ENCODE assay signal across 9 cellular contexts in genomic region chr14:97218713-97219355, GRCh38.
DNase-seq lines count a peak whose midpoint lies in the region; ATAC-seq, FAIRE-seq and TF ChIP-seq lines count a peak whose summit lies in the region.
"Had no signal": no experiment of that assay in that cellular context is flagged by ENCODE, and none has a peak within 500 bp of the region (broad histone marks: within the 10 kb centered on the region; RNA-seq: fewer than 3 reads in every experiment).

No MANE protein-coding gene starts in this region.

- no peaks in the 10 kb centered on the region for H3K36me3 Mint-ChIP-seq in stimulated activated naive B cell treated with anti-CD40 and anti-IgM and Interleukin-4, amounts not matched to agents 10 μg/mL and 1 μg/mL and 100 μg/mL, for 72 hours

- peak overlapping the region; percentile 71 to 83 for H3K4me3 Mint-ChIP-seq in stimulated activated naive B cell treated with anti-CD40 and anti-IgM and Interleukin-4, amounts not matched to agents 10 μg/mL and 1 μg/mL and 100 μg/mL, for 72 hours

- H3K9me3 ChIP-seq in keratinocyte (ENCODE audit: control insufficient read depth, low read depth, low read length) = no peaks in the 10 kb centered on the region

- H3K27me3 ChIP-seq in keratinocyte (ENCODE audit: control insufficient read depth, extremely low read depth, insufficient read depth, low read length) = peaks cover 53% of the 10 kb centered on the region

- H3K27ac ChIP-seq in keratinocyte (ENCODE audit: control insufficient read depth, insufficient read depth, low read length) = no peak overlapping the region
- H3K27ac ChIP-seq: KMS-11 had no signal

- peak; percentile 41 for DNase-seq in NCI-H2171 treated with DMSO at 0.1 percent for 48 hours (lab: John Stamatoyannopoulos, UW)
- peak; percentile 22 for DNase-seq in activated naive CD4-positive, alpha-beta T cell treated with Interleukin-2 at 50 U/mL for 16 hours
- no peak for DNase-seq in keratinocyte (ENCODE audit: low read depth, low spot score)
- DNase-seq in stimulated activated naive B cell treated with anti-CD40 and anti-IgM and Interleukin-4, amounts not matched to agents 10 μg/mL and 1 μg/mL and 100 μg/mL, for 72 hours = no peak
- no peak for DNase-seq in A172 (ENCODE audit: low spot score)
- no peak for DNase-seq in amniotic stem cell (lab: John Stamatoyannopoulos, UW)
- no peak for DNase-seq in putamen (ENCODE audit: low spot score)

- peak in 1 of 3 experiments; percentile 9 for TF ChIP-seq CTCF in keratinocyte (optimal IDR thresholded peaks at IDR 0.05 in 1 of 3, IDR thresholded peaks at IDR 0.05 in 1 of 3, conservative IDR thresholded peaks at IDR 0.05 in 1 of 3; ENCODE audit: extremely low read depth in 1 of 3, insufficient read depth in 2 of 3, low read length in 3 of 3)

- dilution Hi-C loops in keratinocyte (cut with MboI; ENCODE audit: extremely low pct_ligation_motif_present, low sequenced_read_pairs) = no loop called here

- peaks cover 40 to 56% of the 10 kb centered on the region in 2 donors for H3K27me3 Mint-ChIP-seq in stimulated activated naive B cell treated with anti-CD40 and anti-IgM and Interleukin-4, amounts not matched to agents 10 μg/mL and 1 μg/mL and 100 μg/mL, for 72 hours

- no peak overlapping the region for H3K27ac Mint-ChIP-seq in stimulated activated naive B cell treated with anti-CD40 and anti-IgM and Interleukin-4, amounts not matched to agents 10 μg/mL and 1 μg/mL and 100 μg/mL, for 72 hours

- H3K9me1 ChIP-seq in keratinocyte (ENCODE audit: control insufficient read depth, extremely low read depth, insufficient read depth, low read length) = no peaks in the 10 kb centered on the region

- no peaks in the 10 kb centered on the region for H3K79me2 ChIP-seq in keratinocyte (ENCODE audit: control insufficient read depth, insufficient read depth, low read length)

- peak overlapping the region; percentile 31 to 58 (median 44) for H3K4me3 ChIP-seq in keratinocyte (ENCODE audit: control insufficient read depth in 2 of 3, extremely low read depth in 1 of 3, insufficient read depth in 2 of 3, low read depth in 1 of 3, low read length in 3 of 3)

- no peaks in the 10 kb centered on the region for H4K20me1 ChIP-seq in keratinocyte (ENCODE audit: control insufficient read depth, extremely low read depth, insufficient read depth, low read length)

- H3K36me3 ChIP-seq in keratinocyte (ENCODE audit: control insufficient read depth in 2 of 2, extremely low read depth in 1 of 2, insufficient read depth in 2 of 2, low read length in 2 of 2) = no peaks in the 10 kb centered on the region

- FAIRE-seq in keratinocyte (lab: Jason Lieb, UNC) = no peak

- H3K4me1 Mint-ChIP-seq in stimulated activated naive B cell treated with anti-CD40 and anti-IgM and Interleukin-4, amounts not matched to agents 10 μg/mL and 1 μg/mL and 100 μg/mL, for 72 hours = peaks cover 4 to 13% of the 10 kb centered on the region in 2 donors

- no peaks in the 10 kb centered on the region for H3K4me1 ChIP-seq in keratinocyte (ENCODE audit: control insufficient read depth, extremely low read depth, insufficient read depth, low read length)

- H3K4me2 ChIP-seq in keratinocyte (ENCODE audit: control insufficient read depth, extremely low read depth, insufficient read depth, low read depth, low read length) = peak overlapping the region; percentile 86
- H3K4me2 ChIP-seq: KMS-11 had no signal

- ATAC-seq in stimulated activated naive B cell treated with anti-CD40 and anti-IgM and Interleukin-4, amounts not matched to agents 10 μg/mL and 1 μg/mL and 100 μg/mL, for 72 hours (replicated peaks) = peak; percentile 31 to 38
- ATAC-seq in HG03457 (IDR thresholded peaks at IDR 0.05; ENCODE audit: unreplicated experiment) = no peak

- H3K9ac ChIP-seq in keratinocyte (ENCODE audit: control insufficient read depth, extremely low read depth, insufficient read depth, low read length) = no peak overlapping the region
- H3K9ac ChIP-seq: KMS-11 had no signal

- H2AFZ ChIP-seq in keratinocyte (ENCODE audit: control insufficient read depth, low read length) = peak overlapping the region; percentile 40

- peaks cover 0 to 2% of the 10 kb centered on the region in 2 donors for H3K9me3 Mint-ChIP-seq in stimulated activated naive B cell treated with anti-CD40 and anti-IgM and Interleukin-4, amounts not matched to agents 10 μg/mL and 1 μg/mL and 100 μg/mL, for 72 hours

Comparison
In these comparisons a context has a peak if more than half of its experiments do, and no peak if none do; other contexts are left out.
1. DNase-seq: peak in NCI-H2171 treated with DMSO at 0.1 percent for 48 hours (single experiment) and activated naive CD4-positive, alpha-beta T cell treated with Interleukin-2 at 50 U/mL for 16 hours (single experiment); none in keratinocyte (single experiment), stimulated activated naive B cell treated with anti-CD40 and anti-IgM and Interleukin-4, amounts not matched to agents 10 μg/mL and 1 μg/mL and 100 μg/mL, for 72 hours (single experiment), A172 (single experiment), amniotic stem cell (single experiment) and putamen (single experiment).